Comparison of ENCODE assay signal across 8 cellular contexts in genomic region chr5:108380531-108381021, GRCh38. TPM values are rescaled to one million over a fixed set of nuclear protein-coding genes. Genes with fewer than 3 reads are reported as not detected.
A peak's percentile ranks its signal among the peaks of the same experiment; 100 is the strongest.
DNase-seq lines count a peak whose midpoint lies in the region; ATAC-seq, FAIRE-seq and TF ChIP-seq lines count a peak whose summit lies in the region.

No MANE protein-coding gene starts in this region.

- DNase-seq in DND-41 = peak; percentile 58
- peak; percentile 37 for DNase-seq in HTR-8/SVneo (ENCODE audit: insufficient read length, low spot score)
- peak; percentile 42 for DNase-seq in UCSD-AML1 (lab: John Stamatoyannopoulos, UW; ENCODE audit: unreplicated experiment)
- DNase-seq in caudate nucleus (lab: John Stamatoyannopoulos, UW) = peak in 41 of 61 donors; percentile 1 to 84 (median 34)
- peak; percentile 50 to 60 for DNase-seq in left colon
- peak; percentile 66 for DNase-seq in stimulated activated CD4-positive, alpha-beta T cell treated with anti-CD3 and anti-CD28 coated beads, Interleukin-4, amount 100 ng/mL, for 1 hour
- no peak for DNase-seq in cortex of kidney (lab: John Stamatoyannopoulos, UW)

- intact Hi-C loops in left colon (cut with DNase I, micrococcal nuclease) = no loop called here

- TF ChIP-seq CTCF in DND-41 (IDR thresholded peaks at IDR 0.05; ENCODE audit: borderline replicate concordance, extremely low read depth, low read length, poor library complexity, severe bottlenecking) = no peak

- H3K9ac ChIP-seq in DND-41 (ENCODE audit: low read depth, low read length) = peak overlapping the region; percentile 99

- H3K4me2 ChIP-seq in DND-41 (ENCODE audit: insufficient read depth, low read length) = peak overlapping the region; percentile 73

- H3K4me1 ChIP-seq in DND-41 (ENCODE audit: insufficient read depth, low read length) = peaks cover 35% of the 10 kb centered on the region

- H2AFZ ChIP-seq in DND-41 (ENCODE audit: low read depth, low read length) = peak overlapping the region; percentile 69

- H3K27ac ChIP-seq in DND-41 (ENCODE audit: low read length) (peak overlapping the region; percentile 66), caudate nucleus (ENCODE audit: low read depth, low read length) (peak overlapping the region; percentile 97)

- peaks cover 52% of the 10 kb centered on the region for H3K79me2 ChIP-seq in DND-41 (ENCODE audit: insufficient read depth, low read length)

- H3K36me3 ChIP-seq in DND-41 (ENCODE audit: insufficient read depth, low read length) = no peaks in the 10 kb centered on the region; the same call in 1 of the 2 replicates

- peaks cover 6% of the 10 kb centered on the region; the same call in 1 of the 2 replicates for H4K20me1 ChIP-seq in DND-41 (ENCODE audit: insufficient read depth, low read length)

- H3K9me3 ChIP-seq in DND-41 (ENCODE audit: insufficient read depth, low read length, severe bottlenecking) = peaks cover 5% of the 10 kb centered on the region

- ATAC-seq in DND-41 (ENCODE audit: insufficient read depth, low read depth) (peak; percentile 25), GM21367 (IDR thresholded peaks at IDR 0.05; ENCODE audit: unreplicated experiment) (peak; percentile 21), left colon (no peak)

- FAIRE-seq in HTR-8/SVneo (lab: Jason Lieb, UNC) = peak; percentile 38

- H3K27me3 ChIP-seq in DND-41 (ENCODE audit: insufficient read depth, low read length, poor library complexity) = no peaks in the 10 kb centered on the region

- H3K4me3 ChIP-seq in DND-41 (ENCODE audit: low read depth in 1 of 2, low read length in 2 of 2) = peak overlapping the region; percentile 51 to 65

RNA-seq across cellular contexts. Expression of gene FBXL17, which starts 1.3 kb away (rescaled TPM):
- total RNA-seq in left colon = 10 to 100 TPM; 19.5 to 30.9 TPM
